In the genomic region with DNA sequence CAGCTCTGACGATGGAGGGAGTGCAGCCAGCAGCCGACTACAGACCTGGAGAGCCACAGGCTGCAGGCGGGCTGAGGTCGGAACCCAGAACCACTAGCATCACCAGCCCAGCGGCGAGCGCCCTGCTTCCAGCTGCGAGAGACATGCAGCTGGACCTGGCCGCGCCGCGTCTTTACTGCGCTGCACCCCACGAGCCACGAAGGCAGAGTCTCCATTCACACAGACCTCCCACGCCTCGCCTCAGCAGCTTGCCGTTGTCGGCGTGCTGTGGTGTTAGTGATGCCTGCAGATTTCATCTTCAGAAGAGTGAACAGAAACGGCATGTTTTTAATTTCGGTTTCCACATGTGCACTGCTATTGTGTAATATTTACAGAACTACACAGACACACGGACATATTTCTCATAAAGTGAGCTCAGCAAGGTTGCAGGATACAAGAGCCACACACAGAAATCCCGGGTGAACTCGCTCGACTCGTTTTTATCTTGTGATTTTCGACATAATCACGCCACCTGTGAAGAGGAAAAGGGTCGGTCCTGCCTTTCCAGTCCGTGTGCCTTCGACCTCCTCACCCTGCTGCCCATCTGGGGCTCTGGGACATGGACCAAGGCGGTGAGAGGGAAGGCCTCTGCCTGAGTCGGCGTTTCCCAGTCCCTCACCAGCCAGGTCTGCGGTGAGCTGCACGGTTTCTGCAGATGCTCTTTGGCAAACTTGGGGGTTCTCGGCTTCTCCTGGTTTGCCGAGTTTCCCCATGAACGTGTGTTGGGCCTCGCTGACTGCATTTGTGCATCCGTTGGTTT, we compare ENCODE assay signal across 9 cellular contexts.
DNase-seq lines count a peak whose midpoint lies in the region; ATAC-seq and TF ChIP-seq lines count a peak whose summit lies in the region.
"Had no signal": no experiment of that assay in that cellular context is flagged by ENCODE, and none has a peak within 500 bp of the region (broad histone marks: within the 10 kb centered on the region; RNA-seq: fewer than 3 reads in every experiment).

No MANE protein-coding gene starts in this region.

- no peak overlapping the region for H3K27ac ChIP-seq in neuronal stem cell (replicated peaks; ENCODE audit: low read length)

- no peaks in the 10 kb centered on the region for H3K4me1 ChIP-seq in neuronal stem cell (ENCODE audit: control insufficient read depth in 2 of 2, insufficient read depth in 1 of 2, low read depth in 1 of 2, low read length in 2 of 2)

- no peaks in the 10 kb centered on the region for H3K9me3 ChIP-seq in neuronal stem cell (replicated peaks in 1 of 2; ENCODE audit: control insufficient read depth in 2 of 2, insufficient read depth in 1 of 2, low read depth in 1 of 2, low read length in 2 of 2)

- H3K14ac ChIP-seq in neuronal stem cell (ENCODE audit: low read length) = peak overlapping the region; percentile 5

- H2BK5ac ChIP-seq in neuronal stem cell (ENCODE audit: low read length) = no peak overlapping the region

- H2BK15ac ChIP-seq in neuronal stem cell (ENCODE audit: low read length) = no peak overlapping the region

- no peak overlapping the region for H3K18ac ChIP-seq in neuronal stem cell (ENCODE audit: low read length)

- no CpG with 5 or more reads among the region's 42 CpGs for WGBS in neuronal stem cell (ENCODE audit: extremely low coverage in 2 of 2, insufficient read length in 2 of 2, insufficient replicate concordance in 1 of 2), 2 donors

- H3K4ac ChIP-seq in neuronal stem cell (ENCODE audit: low read length) = no peak overlapping the region

- no peak overlapping the region for H2BK12ac ChIP-seq in neuronal stem cell (ENCODE audit: low read length)

- no peaks in the 10 kb centered on the region for H3K36me3 ChIP-seq in neuronal stem cell (replicated peaks in 1 of 2; ENCODE audit: control insufficient read depth in 2 of 2, insufficient read depth in 2 of 2, low read length in 2 of 2)

- H3K79me1 ChIP-seq in neuronal stem cell (ENCODE audit: low read depth, low read length) = peaks cover 2% of the 10 kb centered on the region

- peak overlapping the region; percentile 48 for H3K4me3 ChIP-seq in AG09309 (ENCODE audit: control insufficient read depth, low read depth, low read length)
- no peak overlapping the region for H3K4me3 ChIP-seq in neuronal stem cell (ENCODE audit: low read length in 2 of 2)

- H4K91ac ChIP-seq in neuronal stem cell (ENCODE audit: low read depth, low read length, poor library complexity) = no peak overlapping the region

- ATAC-seq in HG02588 (IDR thresholded peaks at IDR 0.05; ENCODE audit: unreplicated experiment) = no peak

- no peaks in the 10 kb centered on the region for H3K27me3 ChIP-seq in neuronal stem cell (ENCODE audit: control insufficient read depth in 3 of 3, insufficient read depth in 3 of 3, low read depth in 1 of 3, low read length in 3 of 3)

- H2BK120ac ChIP-seq in neuronal stem cell (ENCODE audit: low read depth, low read length) = no peak overlapping the region

- no peak overlapping the region for H3K4me2 ChIP-seq in neuronal stem cell (ENCODE audit: insufficient read depth, low read length, poor library complexity, severe bottlenecking)

- H3K9ac ChIP-seq in neuronal stem cell (ENCODE audit: low read depth, low read length, poor library complexity) = no peak overlapping the region

- TF ChIP-seq CTCF in AG09309 (IDR thresholded peaks at IDR 0.05; ENCODE audit: control insufficient read depth, insufficient read depth, low read depth, low read length, missing control alignments) = no peak

- no peak overlapping the region for H2AFZ ChIP-seq in neuronal stem cell (ENCODE audit: low read length)

- no peak overlapping the region for H3K23ac ChIP-seq in neuronal stem cell (ENCODE audit: low read depth, low read length, poor library complexity)

- H2AK5ac ChIP-seq in neuronal stem cell (ENCODE audit: low read depth, low read length) = no peak overlapping the region

- no peak overlapping the region for H4K8ac ChIP-seq in neuronal stem cell (ENCODE audit: low read depth, low read length)

- peak; percentile 77 for DNase-seq in AG09309 (ENCODE audit: low read depth)
- peak; percentile 71 for DNase-seq in NOMO-1 treated with DMSO at 0.1 percent for 48 hours (lab: John Stamatoyannopoulos, UW; ENCODE audit: unreplicated experiment)
- DNase-seq in activated naive CD4-positive, alpha-beta T cell treated with Interleukin-2 at 50 U/mL for 16 hours = peak; percentile 69
- DNase-seq in neuronal stem cell (ENCODE audit: low spot score) = no peak
- no peak for DNase-seq in NCI-H82 treated with DMSO at 0.1 percent for 48 hours (lab: John Stamatoyannopoulos, UW; ENCODE audit: unreplicated experiment)
- no peak for DNase-seq in NCI-H1436 (lab: John Stamatoyannopoulos, UW)
- DNase-seq in 8988T = no peak
- DNase-seq: islet precursor cell had no signal

Comparison
In these comparisons a context has a peak if more than half of its experiments do, and no peak if none do; other contexts are left out.
1. DNase-seq: peak in AG09309 (single experiment), NOMO-1 treated with DMSO at 0.1 percent for 48 hours (single experiment) and activated naive CD4-positive, alpha-beta T cell treated with Interleukin-2 at 50 U/mL for 16 hours (single experiment); none in neuronal stem cell (single experiment), NCI-H82 treated with DMSO at 0.1 percent for 48 hours (single experiment), NCI-H1436 (single experiment) and 8988T (single experiment).